In the genomic region with DNA sequence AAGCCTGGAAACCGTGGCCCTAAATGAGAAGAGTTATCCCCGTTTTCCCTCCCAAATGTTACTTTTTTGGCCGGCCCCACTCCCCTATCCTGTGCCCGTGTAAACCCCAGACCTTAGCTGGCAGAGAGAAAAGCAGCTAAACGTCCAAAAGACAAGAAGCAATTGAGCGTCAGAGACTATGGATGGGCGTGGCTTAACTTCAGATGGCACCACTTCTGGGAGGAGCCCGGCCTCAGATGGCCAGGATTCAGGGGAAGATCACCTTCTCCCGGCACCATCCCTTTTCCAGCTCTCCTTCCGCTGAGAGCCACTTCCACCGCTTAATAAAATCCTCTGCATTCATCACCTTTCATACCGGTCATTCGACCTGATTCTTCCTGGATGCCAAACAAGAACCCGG, we compare ENCODE assay signal across 1 cellular context.
TF ChIP-seq lines count a peak whose summit lies in the region.

No MANE protein-coding gene starts in this region.

TF ChIP-seq in GM23338, 12 proteins besides CTCF, POLR2A, EP300 and RAD21 (continued from another document):
- TF ChIP-seq, protein P1, sequence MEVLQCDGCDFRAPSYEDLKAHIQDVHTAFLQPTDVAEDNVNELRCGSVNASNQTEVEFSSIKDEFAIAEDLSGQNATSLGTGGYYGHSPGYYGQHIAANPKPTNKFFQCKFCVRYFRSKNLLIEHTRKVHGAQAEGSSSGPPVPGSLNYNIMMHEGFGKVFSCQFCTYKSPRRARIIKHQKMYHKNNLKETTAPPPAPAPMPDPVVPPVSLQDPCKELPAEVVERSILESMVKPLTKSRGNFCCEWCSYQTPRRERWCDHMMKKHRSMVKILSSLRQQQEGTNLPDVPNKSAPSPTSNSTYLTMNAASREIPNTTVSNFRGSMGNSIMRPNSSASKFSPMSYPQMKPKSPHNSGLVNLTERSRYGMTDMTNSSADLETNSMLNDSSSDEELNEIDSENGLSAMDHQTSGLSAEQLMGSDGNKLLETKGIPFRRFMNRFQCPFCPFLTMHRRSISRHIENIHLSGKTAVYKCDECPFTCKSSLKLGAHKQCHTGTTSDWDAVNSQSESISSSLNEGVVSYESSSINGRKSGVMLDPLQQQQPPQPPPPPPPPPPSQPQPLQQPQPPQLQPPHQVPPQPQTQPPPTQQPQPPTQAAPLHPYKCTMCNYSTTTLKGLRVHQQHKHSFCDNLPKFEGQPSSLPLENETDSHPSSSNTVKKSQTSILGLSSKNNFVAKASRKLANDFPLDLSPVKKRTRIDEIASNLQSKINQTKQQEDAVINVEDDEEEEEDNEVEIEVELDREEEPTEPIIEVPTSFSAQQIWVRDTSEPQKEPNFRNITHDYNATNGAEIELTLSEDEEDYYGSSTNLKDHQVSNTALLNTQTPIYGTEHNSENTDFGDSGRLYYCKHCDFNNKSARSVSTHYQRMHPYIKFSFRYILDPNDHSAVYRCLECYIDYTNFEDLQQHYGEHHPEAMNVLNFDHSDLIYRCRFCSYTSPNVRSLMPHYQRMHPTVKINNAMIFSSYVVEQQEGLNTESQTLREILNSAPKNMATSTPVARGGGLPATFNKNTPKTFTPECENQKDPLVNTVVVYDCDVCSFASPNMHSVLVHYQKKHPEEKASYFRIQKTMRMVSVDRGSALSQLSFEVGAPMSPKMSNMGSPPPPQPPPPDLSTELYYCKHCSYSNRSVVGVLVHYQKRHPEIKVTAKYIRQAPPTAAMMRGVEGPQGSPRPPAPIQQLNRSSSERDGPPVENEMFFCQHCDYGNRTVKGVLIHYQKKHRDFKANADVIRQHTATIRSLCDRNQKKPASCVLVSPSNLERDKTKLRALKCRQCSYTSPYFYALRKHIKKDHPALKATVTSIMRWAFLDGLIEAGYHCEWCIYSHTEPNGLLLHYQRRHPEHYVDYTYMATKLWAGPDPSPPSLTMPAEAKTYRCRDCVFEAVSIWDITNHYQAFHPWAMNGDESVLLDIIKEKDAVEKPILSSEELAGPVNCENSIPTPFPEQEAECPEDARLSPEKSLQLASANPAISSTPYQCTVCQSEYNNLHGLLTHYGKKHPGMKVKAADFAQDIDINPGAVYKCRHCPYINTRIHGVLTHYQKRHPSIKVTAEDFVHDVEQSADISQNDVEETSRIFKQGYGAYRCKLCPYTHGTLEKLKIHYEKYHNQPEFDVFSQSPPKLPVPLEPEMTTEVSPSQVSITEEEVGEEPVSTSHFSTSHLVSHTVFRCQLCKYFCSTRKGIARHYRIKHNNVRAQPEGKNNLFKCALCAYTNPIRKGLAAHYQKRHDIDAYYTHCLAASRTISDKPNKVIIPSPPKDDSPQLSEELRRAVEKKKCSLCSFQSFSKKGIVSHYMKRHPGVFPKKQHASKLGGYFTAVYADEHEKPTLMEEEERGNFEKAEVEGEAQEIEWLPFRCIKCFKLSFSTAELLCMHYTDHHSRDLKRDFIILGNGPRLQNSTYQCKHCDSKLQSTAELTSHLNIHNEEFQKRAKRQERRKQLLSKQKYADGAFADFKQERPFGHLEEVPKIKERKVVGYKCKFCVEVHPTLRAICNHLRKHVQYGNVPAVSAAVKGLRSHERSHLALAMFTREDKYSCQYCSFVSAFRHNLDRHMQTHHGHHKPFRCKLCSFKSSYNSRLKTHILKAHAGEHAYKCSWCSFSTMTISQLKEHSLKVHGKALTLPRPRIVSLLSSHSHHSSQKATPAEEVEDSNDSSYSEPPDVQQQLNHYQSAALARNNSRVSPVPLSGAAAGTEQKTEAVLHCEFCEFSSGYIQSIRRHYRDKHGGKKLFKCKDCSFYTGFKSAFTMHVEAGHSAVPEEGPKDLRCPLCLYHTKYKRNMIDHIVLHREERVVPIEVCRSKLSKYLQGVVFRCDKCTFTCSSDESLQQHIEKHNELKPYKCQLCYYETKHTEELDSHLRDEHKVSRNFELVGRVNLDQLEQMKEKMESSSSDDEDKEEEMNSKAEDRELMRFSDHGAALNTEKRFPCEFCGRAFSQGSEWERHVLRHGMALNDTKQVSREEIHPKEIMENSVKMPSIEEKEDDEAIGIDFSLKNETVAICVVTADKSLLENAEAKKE (CRISPR knock-in tag; IDR thresholded peaks at IDR 0.05), result no peak
- TF ChIP-seq EZH2 (IDR thresholded peaks at IDR 0.05; ENCODE audit: low read depth, unreplicated experiment) (no peak), NANOG (IDR thresholded peaks at IDR 0.05; ENCODE audit: borderline replicate concordance) (no peak), ZNF331 (CRISPR knock-in tag; IDR thresholded peaks at IDR 0.05; ENCODE audit: low read depth) (no peak), ETS1 (IDR thresholded peaks at IDR 0.05) (no peak), POLR2AphosphoS5 (IDR thresholded peaks at IDR 0.05; ENCODE audit: low read depth) (no peak), CREB1 (CRISPR knock-in tag; IDR thresholded peaks at IDR 0.05; ENCODE audit: low read depth) (no peak), STAT1 (IDR thresholded peaks at IDR 0.05; ENCODE audit: unreplicated experiment) (no peak), JUNB (IDR thresholded peaks at IDR 0.05; ENCODE audit: unreplicated experiment) (no peak), ZNF114 (CRISPR knock-in tag; IDR thresholded peaks at IDR 0.05) (no peak)
- TF ChIP-seq, protein P2, sequence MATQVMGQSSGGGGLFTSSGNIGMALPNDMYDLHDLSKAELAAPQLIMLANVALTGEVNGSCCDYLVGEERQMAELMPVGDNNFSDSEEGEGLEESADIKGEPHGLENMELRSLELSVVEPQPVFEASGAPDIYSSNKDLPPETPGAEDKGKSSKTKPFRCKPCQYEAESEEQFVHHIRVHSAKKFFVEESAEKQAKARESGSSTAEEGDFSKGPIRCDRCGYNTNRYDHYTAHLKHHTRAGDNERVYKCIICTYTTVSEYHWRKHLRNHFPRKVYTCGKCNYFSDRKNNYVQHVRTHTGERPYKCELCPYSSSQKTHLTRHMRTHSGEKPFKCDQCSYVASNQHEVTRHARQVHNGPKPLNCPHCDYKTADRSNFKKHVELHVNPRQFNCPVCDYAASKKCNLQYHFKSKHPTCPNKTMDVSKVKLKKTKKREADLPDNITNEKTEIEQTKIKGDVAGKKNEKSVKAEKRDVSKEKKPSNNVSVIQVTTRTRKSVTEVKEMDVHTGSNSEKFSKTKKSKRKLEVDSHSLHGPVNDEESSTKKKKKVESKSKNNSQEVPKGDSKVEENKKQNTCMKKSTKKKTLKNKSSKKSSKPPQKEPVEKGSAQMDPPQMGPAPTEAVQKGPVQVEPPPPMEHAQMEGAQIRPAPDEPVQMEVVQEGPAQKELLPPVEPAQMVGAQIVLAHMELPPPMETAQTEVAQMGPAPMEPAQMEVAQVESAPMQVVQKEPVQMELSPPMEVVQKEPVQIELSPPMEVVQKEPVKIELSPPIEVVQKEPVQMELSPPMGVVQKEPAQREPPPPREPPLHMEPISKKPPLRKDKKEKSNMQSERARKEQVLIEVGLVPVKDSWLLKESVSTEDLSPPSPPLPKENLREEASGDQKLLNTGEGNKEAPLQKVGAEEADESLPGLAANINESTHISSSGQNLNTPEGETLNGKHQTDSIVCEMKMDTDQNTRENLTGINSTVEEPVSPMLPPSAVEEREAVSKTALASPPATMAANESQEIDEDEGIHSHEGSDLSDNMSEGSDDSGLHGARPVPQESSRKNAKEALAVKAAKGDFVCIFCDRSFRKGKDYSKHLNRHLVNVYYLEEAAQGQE (IDR thresholded peaks at IDR 0.05; ENCODE audit: unreplicated experiment), result no peak
TF ChIP-seq in GM23338: peak in this region for 0.
